Comparison of ENCODE assay signal across 1 cellular context in the genomic region with DNA sequence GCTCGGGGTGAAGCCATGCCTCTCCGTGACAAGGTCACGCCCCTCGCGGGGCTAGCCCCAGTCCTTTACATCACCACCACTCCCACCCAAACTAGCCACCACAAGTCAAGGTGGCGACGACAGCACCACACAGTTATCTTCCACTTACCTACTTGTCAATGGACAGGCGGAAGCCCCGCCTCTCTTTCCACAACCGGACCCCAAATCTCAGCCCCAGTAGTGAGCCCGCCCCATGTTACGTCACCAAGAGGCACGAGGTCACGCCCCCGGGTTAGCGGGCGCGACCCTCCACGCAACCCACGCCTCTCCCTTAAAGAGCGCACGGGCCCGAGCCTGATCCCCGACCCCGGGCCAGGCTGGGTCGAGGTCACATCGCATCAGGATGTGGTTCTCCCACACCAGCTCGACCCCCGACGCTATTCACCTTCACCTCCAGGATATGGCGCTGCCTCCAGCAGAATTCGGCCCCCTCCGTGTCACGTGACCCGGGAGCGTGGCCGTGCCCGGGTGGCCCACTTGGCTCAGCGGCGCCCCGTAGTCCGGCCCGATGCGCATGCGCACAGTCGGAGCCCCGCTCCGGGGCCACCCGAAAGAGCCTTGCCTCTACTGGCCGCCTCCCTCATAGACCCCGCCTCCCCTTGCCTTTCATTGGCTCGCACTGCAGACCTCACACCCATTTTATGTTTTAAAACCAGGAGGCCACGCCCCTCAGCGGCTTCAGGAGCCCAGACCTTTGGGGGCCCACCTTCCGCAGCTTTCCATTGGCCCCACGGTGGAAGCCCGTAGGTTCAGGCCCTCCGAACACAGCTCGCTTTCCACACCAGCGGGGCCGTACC.
TF ChIP-seq lines count a peak whose summit lies in the region.

No MANE protein-coding gene starts in this region.

TF ChIP-seq in HepG2, 621 proteins besides CTCF, POLR2A, EP300 and RAD21 (continued from another document and continues in another):
- TF ChIP-seq GPBP1L1 (CRISPR knock-in tag; IDR thresholded peaks at IDR 0.05) (no peak), CBX2 (IDR thresholded peaks at IDR 0.05; ENCODE audit: low read depth, low read length) (no peak), CBX2 (CRISPR knock-in tag; IDR thresholded peaks at IDR 0.05; ENCODE audit: low read depth) (no peak), ARID2 (CRISPR knock-in tag; IDR thresholded peaks at IDR 0.05; ENCODE audit: borderline replicate concordance) (no peak), U2AF2 (IDR thresholded peaks at IDR 0.05; ENCODE audit: low read depth, low read length) (no peak), ZNF780A (CRISPR knock-in tag; IDR thresholded peaks at IDR 0.05) (no peak), KDM5A (IDR thresholded peaks at IDR 0.05; ENCODE audit: borderline replicate concordance, low read length) (0 out of 2 replicates have a peak, but pooled peaks have one; percentile 14), TBX2 (CRISPR knock-in tag; IDR thresholded peaks at IDR 0.05; ENCODE audit: borderline replicate concordance) (peak; percentile 81), ZBTB7A (CRISPR knock-in tag; IDR thresholded peaks at IDR 0.05) (peak; percentile 89), MTA1 (CRISPR knock-in tag; IDR thresholded peaks at IDR 0.05; ENCODE audit: borderline replicate concordance) (peak; percentile 68; the same call in 1 of the 2 replicates), ZNF550 (CRISPR knock-in tag; IDR thresholded peaks at IDR 0.05; ENCODE audit: borderline replicate concordance) (no peak), ZBTB7B (CRISPR knock-in tag; IDR thresholded peaks at IDR 0.05) (peak; percentile 91), ZNF766 (CRISPR knock-in tag; IDR thresholded peaks at IDR 0.05; ENCODE audit: borderline replicate concordance) (peak; percentile 82; the same call in 1 of the 2 replicates), SRSF1 (optimal IDR thresholded peaks at IDR 0.05; ENCODE audit: low read depth, low read length) (peak; percentile 76), XBP1 (CRISPR knock-in tag; IDR thresholded peaks at IDR 0.05) (peak; percentile 51; the same call in 1 of the 2 replicates), ZNF256 (CRISPR knock-in tag; conservative IDR thresholded peaks at IDR 0.05) (peak; percentile 70; the same call in 1 of the 2 replicates), ASH2L (IDR thresholded peaks at IDR 0.05; ENCODE audit: insufficient read length, low read depth, low read length) (peak; percentile 71), CERS6 (CRISPR knock-in tag; IDR thresholded peaks at IDR 0.05) (no peak), ZMAT5 (CRISPR knock-in tag; IDR thresholded peaks at IDR 0.05; ENCODE audit: borderline replicate concordance, low read depth) (no peak), KAT7 (CRISPR knock-in tag; IDR thresholded peaks at IDR 0.05; ENCODE audit: borderline replicate concordance) (peak; percentile 44; the same call in 1 of the 2 replicates), GRHL1 (CRISPR knock-in tag; conservative IDR thresholded peaks at IDR 0.05) (no peak), FOXP4 (CRISPR knock-in tag; IDR thresholded peaks at IDR 0.05) (peak; percentile 54; the same call in 1 of the 2 replicates), ZNF564 (CRISPR knock-in tag; IDR thresholded peaks at IDR 0.05) (0 out of 2 replicates have a peak, but pooled peaks have one; percentile 59)
- TF ChIP-seq, protein P1, sequence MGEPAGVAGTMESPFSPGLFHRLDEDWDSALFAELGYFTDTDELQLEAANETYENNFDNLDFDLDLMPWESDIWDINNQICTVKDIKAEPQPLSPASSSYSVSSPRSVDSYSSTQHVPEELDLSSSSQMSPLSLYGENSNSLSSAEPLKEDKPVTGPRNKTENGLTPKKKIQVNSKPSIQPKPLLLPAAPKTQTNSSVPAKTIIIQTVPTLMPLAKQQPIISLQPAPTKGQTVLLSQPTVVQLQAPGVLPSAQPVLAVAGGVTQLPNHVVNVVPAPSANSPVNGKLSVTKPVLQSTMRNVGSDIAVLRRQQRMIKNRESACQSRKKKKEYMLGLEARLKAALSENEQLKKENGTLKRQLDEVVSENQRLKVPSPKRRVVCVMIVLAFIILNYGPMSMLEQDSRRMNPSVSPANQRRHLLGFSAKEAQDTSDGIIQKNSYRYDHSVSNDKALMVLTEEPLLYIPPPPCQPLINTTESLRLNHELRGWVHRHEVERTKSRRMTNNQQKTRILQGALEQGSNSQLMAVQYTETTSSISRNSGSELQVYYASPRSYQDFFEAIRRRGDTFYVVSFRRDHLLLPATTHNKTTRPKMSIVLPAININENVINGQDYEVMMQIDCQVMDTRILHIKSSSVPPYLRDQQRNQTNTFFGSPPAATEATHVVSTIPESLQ (CRISPR knock-in tag; conservative IDR thresholded peaks at IDR 0.05) = no peak
- TF ChIP-seq, protein P2, sequence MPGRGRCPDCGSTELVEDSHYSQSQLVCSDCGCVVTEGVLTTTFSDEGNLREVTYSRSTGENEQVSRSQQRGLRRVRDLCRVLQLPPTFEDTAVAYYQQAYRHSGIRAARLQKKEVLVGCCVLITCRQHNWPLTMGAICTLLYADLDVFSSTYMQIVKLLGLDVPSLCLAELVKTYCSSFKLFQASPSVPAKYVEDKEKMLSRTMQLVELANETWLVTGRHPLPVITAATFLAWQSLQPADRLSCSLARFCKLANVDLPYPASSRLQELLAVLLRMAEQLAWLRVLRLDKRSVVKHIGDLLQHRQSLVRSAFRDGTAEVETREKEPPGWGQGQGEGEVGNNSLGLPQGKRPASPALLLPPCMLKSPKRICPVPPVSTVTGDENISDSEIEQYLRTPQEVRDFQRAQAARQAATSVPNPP (CRISPR knock-in tag; IDR thresholded peaks at IDR 0.05) = no peak
- TF ChIP-seq, protein P3, sequence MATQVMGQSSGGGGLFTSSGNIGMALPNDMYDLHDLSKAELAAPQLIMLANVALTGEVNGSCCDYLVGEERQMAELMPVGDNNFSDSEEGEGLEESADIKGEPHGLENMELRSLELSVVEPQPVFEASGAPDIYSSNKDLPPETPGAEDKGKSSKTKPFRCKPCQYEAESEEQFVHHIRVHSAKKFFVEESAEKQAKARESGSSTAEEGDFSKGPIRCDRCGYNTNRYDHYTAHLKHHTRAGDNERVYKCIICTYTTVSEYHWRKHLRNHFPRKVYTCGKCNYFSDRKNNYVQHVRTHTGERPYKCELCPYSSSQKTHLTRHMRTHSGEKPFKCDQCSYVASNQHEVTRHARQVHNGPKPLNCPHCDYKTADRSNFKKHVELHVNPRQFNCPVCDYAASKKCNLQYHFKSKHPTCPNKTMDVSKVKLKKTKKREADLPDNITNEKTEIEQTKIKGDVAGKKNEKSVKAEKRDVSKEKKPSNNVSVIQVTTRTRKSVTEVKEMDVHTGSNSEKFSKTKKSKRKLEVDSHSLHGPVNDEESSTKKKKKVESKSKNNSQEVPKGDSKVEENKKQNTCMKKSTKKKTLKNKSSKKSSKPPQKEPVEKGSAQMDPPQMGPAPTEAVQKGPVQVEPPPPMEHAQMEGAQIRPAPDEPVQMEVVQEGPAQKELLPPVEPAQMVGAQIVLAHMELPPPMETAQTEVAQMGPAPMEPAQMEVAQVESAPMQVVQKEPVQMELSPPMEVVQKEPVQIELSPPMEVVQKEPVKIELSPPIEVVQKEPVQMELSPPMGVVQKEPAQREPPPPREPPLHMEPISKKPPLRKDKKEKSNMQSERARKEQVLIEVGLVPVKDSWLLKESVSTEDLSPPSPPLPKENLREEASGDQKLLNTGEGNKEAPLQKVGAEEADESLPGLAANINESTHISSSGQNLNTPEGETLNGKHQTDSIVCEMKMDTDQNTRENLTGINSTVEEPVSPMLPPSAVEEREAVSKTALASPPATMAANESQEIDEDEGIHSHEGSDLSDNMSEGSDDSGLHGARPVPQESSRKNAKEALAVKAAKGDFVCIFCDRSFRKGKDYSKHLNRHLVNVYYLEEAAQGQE (IDR thresholded peaks at IDR 0.05; ENCODE audit: borderline replicate concordance in 1 of 2, low read depth in 1 of 2, low read length in 2 of 2) = no peak; a peak in 1 of 4 replicates
- TF ChIP-seq, protein P4, sequence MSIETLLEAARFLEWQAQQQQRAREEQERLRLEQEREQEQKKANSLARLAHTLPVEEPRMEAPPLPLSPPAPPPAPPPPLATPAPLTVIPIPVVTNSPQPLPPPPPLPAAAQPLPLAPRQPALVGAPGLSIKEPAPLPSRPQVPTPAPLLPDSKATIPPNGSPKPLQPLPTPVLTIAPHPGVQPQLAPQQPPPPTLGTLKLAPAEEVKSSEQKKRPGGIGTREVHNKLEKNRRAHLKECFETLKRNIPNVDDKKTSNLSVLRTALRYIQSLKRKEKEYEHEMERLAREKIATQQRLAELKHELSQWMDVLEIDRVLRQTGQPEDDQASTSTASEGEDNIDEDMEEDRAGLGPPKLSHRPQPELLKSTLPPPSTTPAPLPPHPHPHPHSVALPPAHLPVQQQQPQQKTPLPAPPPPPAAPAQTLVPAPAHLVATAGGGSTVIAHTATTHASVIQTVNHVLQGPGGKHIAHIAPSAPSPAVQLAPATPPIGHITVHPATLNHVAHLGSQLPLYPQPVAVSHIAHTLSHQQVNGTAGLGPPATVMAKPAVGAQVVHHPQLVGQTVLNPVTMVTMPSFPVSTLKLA (IDR thresholded peaks at IDR 0.05) = peak; percentile 71
- TF ChIP-seq, protein P5, sequence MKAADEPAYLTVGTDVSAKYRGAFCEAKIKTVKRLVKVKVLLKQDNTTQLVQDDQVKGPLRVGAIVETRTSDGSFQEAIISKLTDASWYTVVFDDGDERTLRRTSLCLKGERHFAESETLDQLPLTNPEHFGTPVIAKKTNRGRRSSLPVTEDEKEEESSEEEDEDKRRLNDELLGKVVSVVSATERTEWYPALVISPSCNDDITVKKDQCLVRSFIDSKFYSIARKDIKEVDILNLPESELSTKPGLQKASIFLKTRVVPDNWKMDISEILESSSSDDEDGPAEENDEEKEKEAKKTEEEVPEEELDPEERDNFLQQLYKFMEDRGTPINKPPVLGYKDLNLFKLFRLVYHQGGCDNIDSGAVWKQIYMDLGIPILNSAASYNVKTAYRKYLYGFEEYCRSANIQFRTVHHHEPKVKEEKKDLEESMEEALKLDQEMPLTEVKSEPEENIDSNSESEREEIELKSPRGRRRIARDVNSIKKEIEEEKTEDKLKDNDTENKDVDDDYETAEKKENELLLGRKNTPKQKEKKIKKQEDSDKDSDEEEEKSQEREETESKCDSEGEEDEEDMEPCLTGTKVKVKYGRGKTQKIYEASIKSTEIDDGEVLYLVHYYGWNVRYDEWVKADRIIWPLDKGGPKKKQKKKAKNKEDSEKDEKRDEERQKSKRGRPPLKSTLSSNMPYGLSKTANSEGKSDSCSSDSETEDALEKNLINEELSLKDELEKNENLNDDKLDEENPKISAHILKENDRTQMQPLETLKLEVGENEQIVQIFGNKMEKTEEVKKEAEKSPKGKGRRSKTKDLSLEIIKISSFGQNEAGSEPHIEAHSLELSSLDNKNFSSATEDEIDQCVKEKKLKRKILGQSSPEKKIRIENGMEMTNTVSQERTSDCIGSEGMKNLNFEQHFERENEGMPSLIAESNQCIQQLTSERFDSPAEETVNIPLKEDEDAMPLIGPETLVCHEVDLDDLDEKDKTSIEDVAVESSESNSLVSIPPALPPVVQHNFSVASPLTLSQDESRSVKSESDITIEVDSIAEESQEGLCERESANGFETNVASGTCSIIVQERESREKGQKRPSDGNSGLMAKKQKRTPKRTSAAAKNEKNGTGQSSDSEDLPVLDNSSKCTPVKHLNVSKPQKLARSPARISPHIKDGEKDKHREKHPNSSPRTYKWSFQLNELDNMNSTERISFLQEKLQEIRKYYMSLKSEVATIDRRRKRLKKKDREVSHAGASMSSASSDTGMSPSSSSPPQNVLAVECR (CRISPR knock-in tag; IDR thresholded peaks at IDR 0.05; ENCODE audit: borderline replicate concordance) = peak; percentile 73; the same call in 1 of the 2 replicates
